Comparison of ENCODE assay signal across 2 cellular contexts in the genomic region with DNA sequence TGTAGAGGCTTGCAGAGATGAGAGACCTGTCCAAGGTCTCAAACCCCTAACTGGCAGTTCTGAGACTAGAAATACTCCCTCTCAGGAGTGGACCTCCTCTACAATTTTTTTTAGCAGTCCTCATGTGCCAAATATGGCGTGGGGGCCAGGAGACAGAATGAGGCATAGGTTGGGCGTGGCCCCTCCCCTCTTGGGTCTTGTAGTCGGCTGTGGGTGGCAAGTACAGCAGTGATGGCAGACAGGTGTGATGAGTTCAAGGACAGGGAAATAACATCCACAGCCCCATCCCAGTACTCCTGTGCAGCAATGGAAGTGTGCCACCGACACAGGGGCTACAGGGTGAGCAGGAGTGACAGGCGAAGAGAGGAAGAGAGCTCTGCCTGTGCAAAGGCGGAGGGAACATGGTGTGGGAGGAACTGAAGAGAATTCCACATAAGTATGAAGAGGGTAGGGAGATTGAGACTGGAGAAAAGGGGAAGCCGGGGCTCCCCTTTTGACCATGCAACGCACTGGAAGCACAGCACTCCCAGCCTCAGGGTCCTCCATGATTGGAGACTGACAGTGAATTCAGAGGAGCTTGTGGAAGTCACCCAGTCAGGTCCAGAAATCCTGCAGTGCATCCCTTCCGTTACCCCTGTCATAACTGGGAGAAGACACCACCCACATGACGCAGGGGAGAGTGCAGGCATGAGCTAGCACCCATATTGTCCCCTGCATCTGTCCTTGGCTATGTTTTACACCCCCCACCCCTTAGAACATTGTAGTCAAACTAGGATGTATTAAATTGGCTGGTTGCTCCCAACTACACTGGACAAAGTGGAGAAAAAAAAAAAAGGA.
A peak's percentile ranks its signal among the peaks of the same experiment; 100 is the strongest.
TF ChIP-seq lines count a peak whose summit lies in the region.

No MANE protein-coding gene starts in this region.

TF ChIP-seq in HCT116, 20 proteins besides CTCF, POLR2A, EP300 and RAD21:
- TF ChIP-seq POLR2AphosphoS5 (IDR thresholded peaks at IDR 0.05; ENCODE audit: low read depth, low read length) (peak; percentile 40), JUND (IDR thresholded peaks at IDR 0.05) (0 out of 2 replicates have a peak, but pooled peaks have one; percentile 8), FOSL1 (IDR thresholded peaks at IDR 0.05; ENCODE audit: low read depth) (no peak), SRF (IDR thresholded peaks at IDR 0.05; ENCODE audit: low read depth) (peak; percentile 76)
- TF ChIP-seq, protein P1, sequence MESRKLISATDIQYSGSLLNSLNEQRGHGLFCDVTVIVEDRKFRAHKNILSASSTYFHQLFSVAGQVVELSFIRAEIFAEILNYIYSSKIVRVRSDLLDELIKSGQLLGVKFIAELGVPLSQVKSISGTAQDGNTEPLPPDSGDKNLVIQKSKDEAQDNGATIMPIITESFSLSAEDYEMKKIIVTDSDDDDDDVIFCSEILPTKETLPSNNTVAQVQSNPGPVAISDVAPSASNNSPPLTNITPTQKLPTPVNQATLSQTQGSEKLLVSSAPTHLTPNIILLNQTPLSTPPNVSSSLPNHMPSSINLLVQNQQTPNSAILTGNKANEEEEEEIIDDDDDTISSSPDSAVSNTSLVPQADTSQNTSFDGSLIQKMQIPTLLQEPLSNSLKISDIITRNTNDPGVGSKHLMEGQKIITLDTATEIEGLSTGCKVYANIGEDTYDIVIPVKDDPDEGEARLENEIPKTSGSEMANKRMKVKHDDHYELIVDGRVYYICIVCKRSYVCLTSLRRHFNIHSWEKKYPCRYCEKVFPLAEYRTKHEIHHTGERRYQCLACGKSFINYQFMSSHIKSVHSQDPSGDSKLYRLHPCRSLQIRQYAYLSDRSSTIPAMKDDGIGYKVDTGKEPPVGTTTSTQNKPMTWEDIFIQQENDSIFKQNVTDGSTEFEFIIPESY (IDR thresholded peaks at IDR 0.05; ENCODE audit: extremely low read depth, insufficient replicate concordance, low read length): no peak

TF ChIP-seq in K562, 482 proteins besides CTCF, POLR2A, EP300 and RAD21:
- peak; percentile 59 for TF ChIP-seq SUPT5H (IDR thresholded peaks at IDR 0.05)
- no peak for TF ChIP-seq FOSL1 (tag; conservative IDR thresholded peaks at IDR 0.05)
- no peak for TF ChIP-seq RNF2 (IDR thresholded peaks at IDR 0.05)
- 0 out of 2 replicates have a peak, but pooled peaks have one; percentile 16 for TF ChIP-seq RHOXF2B (CRISPR knock-in tag; conservative IDR thresholded peaks at IDR 0.05)
- TF ChIP-seq, protein P2, sequence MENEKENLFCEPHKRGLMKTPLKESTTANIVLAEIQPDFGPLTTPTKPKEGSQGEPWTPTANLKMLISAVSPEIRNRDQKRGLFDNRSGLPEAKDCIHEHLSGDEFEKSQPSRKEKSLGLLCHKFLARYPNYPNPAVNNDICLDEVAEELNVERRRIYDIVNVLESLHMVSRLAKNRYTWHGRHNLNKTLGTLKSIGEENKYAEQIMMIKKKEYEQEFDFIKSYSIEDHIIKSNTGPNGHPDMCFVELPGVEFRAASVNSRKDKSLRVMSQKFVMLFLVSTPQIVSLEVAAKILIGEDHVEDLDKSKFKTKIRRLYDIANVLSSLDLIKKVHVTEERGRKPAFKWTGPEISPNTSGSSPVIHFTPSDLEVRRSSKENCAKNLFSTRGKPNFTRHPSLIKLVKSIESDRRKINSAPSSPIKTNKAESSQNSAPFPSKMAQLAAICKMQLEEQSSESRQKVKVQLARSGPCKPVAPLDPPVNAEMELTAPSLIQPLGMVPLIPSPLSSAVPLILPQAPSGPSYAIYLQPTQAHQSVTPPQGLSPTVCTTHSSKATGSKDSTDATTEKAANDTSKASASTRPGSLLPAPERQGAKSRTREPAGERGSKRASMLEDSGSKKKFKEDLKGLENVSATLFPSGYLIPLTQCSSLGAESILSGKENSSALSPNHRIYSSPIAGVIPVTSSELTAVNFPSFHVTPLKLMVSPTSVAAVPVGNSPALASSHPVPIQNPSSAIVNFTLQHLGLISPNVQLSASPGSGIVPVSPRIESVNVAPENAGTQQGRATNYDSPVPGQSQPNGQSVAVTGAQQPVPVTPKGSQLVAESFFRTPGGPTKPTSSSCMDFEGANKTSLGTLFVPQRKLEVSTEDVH (IDR thresholded peaks at IDR 0.05; ENCODE audit: low read depth, partially characterized antibody): peak; percentile 73
- TF ChIP-seq POLR2AphosphoS2 (IDR thresholded peaks at IDR 0.05; ENCODE audit: low read length): peak; percentile 83
- no peak for TF ChIP-seq ZNF3 (CRISPR knock-in tag; IDR thresholded peaks at IDR 0.05)
- 0 out of 2 replicates have a peak, but pooled peaks have one; percentile 16 for TF ChIP-seq SPI1 (IDR thresholded peaks at IDR 0.05; ENCODE audit: borderline replicate concordance, low read depth, low read length)
- peak; percentile 18; the same call in 1 of the 2 replicates for TF ChIP-seq CTBP1 (IDR thresholded peaks at IDR 0.05; ENCODE audit: borderline replicate concordance)
- peak in 1 of 2 experiments; percentile 95; a peak in 2 of 4 replicates for TF ChIP-seq SRF (CRISPR knock-in tag; IDR thresholded peaks at IDR 0.05)
- TF ChIP-seq, protein P3, sequence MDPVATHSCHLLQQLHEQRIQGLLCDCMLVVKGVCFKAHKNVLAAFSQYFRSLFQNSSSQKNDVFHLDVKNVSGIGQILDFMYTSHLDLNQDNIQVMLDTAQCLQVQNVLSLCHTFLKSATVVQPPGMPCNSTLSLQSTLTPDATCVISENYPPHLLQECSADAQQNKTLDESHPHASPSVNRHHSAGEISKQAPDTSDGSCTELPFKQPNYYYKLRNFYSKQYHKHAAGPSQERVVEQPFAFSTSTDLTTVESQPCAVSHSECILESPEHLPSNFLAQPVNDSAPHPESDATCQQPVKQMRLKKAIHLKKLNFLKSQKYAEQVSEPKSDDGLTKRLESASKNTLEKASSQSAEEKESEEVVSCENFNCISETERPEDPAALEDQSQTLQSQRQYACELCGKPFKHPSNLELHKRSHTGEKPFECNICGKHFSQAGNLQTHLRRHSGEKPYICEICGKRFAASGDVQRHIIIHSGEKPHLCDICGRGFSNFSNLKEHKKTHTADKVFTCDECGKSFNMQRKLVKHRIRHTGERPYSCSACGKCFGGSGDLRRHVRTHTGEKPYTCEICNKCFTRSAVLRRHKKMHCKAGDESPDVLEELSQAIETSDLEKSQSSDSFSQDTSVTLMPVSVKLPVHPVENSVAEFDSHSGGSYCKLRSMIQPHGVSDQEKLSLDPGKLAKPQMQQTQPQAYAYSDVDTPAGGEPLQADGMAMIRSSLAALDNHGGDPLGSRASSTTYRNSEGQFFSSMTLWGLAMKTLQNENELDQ (CRISPR knock-in tag; IDR thresholded peaks at IDR 0.05; ENCODE audit: borderline replicate concordance): no peak
- TF ChIP-seq POLR2B (IDR thresholded peaks at IDR 0.05; ENCODE audit: low read depth, partially characterized antibody): peak; percentile 71
